1 cellular context compared by ENCODE assay signal in genomic region chr11:118435233-118435892, GRCh38.
A peak's percentile ranks its signal among the peaks of the same experiment; 100 is the strongest.
TF ChIP-seq lines count a peak whose summit lies in the region.

No MANE protein-coding gene starts in this region.

TF ChIP-seq in HEK293, 187 proteins besides CTCF, POLR2A, EP300 and RAD21 (continued from another document):
- TF ChIP-seq ZNF654 (tag by site-specific recombination; IDR thresholded peaks at IDR 0.05; ENCODE audit: low read depth) (no peak), WT1 (tag by site-specific recombination; IDR thresholded peaks at IDR 0.05) (no peak), ZBTB48 (tag by site-specific recombination; IDR thresholded peaks at IDR 0.05) (peak; percentile 69; the same call in 1 of the 2 replicates), SP3 (tag by site-specific recombination; IDR thresholded peaks at IDR 0.05) (peak; percentile 60), ZNF529 (tag by site-specific recombination; IDR thresholded peaks at IDR 0.05; ENCODE audit: insufficient replicate concordance) (no peak), ZNF514 (tag by site-specific recombination; IDR thresholded peaks at IDR 0.05) (no peak), SP2 (tag by site-specific recombination; IDR thresholded peaks at IDR 0.05) (peak; percentile 69), GLIS1 (tag by site-specific recombination; IDR thresholded peaks at IDR 0.05) (no peak), SCRT1 (tag by site-specific recombination; IDR thresholded peaks at IDR 0.05; ENCODE audit: borderline replicate concordance) (no peak), ZNF776 (tag by site-specific recombination; IDR thresholded peaks at IDR 0.05; ENCODE audit: borderline replicate concordance) (no peak), SP7 (tag by site-specific recombination; IDR thresholded peaks at IDR 0.05) (peak; percentile 30), ZNF174 (tag by site-specific recombination; IDR thresholded peaks at IDR 0.05) (no peak), ZFP3 (tag by site-specific recombination; IDR thresholded peaks at IDR 0.05; ENCODE audit: low read depth) (no peak), ZEB2 (tag by site-specific recombination; IDR thresholded peaks at IDR 0.05) (peak; percentile 51), ZNF37A (tag by site-specific recombination; IDR thresholded peaks at IDR 0.05) (no peak), HIC1 (tag by site-specific recombination; IDR thresholded peaks at IDR 0.05) (no peak), GLIS2 (tag by site-specific recombination; IDR thresholded peaks at IDR 0.05) (peak; percentile 14; the same call in 1 of the 2 replicates), ZNF366 (tag by site-specific recombination; conservative IDR thresholded peaks at IDR 0.05) (peak; percentile 77), ZNF19 (tag by site-specific recombination; IDR thresholded peaks at IDR 0.05; ENCODE audit: low read depth) (no peak), PATZ1 (tag by site-specific recombination; IDR thresholded peaks at IDR 0.05) (peak; percentile 87), ZNF621 (tag by site-specific recombination; IDR thresholded peaks at IDR 0.05) (no peak), ZNF677 (tag by site-specific recombination; IDR thresholded peaks at IDR 0.05) (no peak), REPIN1 (tag by site-specific recombination; IDR thresholded peaks at IDR 0.05; ENCODE audit: low read depth) (no peak), ZNF10 (tag by site-specific recombination; IDR thresholded peaks at IDR 0.05) (no peak), YY2 (tag by site-specific recombination; IDR thresholded peaks at IDR 0.05) (no peak), ZNF274 (IDR thresholded peaks at IDR 0.05; ENCODE audit: low read length) (no peak), ZNF274 (tag by site-specific recombination; IDR thresholded peaks at IDR 0.05; ENCODE audit: borderline replicate concordance) (no peak), ZNF114 (tag by site-specific recombination; IDR thresholded peaks at IDR 0.05) (no peak), RBAK (tag by site-specific recombination; IDR thresholded peaks at IDR 0.05) (no peak), MZF1 (tag by site-specific recombination; IDR thresholded peaks at IDR 0.05; ENCODE audit: borderline replicate concordance) (no peak), PRDM10 (tag by site-specific recombination; IDR thresholded peaks at IDR 0.05) (peak; percentile 38; the same call in 1 of the 2 replicates)
- TF ChIP-seq, protein P1, sequence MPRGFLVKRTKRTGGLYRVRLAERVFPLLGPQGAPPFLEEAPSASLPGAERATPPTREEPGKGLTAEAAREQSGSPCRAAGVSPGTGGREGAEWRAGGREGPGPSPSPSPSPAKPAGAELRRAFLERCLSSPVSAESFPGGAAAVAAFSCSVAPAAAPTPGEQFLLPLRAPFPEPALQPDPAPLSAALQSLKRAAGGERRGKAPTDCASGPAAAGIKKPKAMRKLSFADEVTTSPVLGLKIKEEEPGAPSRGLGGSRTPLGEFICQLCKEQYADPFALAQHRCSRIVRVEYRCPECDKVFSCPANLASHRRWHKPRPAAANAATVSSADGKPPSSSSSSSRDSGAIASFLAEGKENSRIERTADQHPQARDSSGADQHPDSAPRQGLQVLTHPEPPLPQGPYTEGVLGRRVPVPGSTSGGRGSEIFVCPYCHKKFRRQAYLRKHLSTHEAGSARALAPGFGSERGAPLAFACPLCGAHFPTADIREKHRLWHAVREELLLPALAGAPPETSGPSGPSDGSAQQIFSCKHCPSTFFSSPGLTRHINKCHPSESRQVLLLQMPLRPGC (tag by site-specific recombination; IDR thresholded peaks at IDR 0.05), result no peak
- TF ChIP-seq, protein P2, sequence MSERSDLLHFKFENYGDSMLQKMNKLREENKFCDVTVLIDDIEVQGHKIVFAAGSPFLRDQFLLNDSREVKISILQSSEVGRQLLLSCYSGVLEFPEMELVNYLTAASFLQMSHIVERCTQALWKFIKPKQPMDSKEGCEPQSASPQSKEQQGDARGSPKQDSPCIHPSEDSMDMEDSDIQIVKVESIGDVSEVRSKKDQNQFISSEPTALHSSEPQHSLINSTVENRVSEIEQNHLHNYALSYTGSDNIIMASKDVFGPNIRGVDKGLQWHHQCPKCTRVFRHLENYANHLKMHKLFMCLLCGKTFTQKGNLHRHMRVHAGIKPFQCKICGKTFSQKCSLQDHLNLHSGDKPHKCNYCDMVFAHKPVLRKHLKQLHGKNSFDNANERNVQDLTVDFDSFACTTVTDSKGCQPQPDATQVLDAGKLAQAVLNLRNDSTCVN (tag by site-specific recombination; optimal IDR thresholded peaks at IDR 0.05), result peak; percentile 62
- TF ChIP-seq, protein P3, sequence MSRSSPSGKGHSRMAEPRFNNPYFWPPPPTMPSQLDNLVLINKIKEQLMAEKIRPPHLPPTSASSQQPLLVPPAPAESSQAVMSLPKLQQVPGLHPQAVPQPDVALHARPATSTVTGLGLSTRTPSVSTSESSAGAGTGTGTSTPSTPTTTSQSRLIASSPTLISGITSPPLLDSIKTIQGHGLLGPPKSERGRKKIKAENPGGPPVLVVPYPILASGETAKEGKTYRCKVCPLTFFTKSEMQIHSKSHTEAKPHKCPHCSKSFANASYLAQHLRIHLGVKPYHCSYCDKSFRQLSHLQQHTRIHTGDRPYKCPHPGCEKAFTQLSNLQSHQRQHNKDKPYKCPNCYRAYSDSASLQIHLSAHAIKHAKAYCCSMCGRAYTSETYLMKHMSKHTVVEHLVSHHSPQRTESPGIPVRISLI (tag by site-specific recombination; IDR thresholded peaks at IDR 0.05), result no peak
- TF ChIP-seq, protein P4, sequence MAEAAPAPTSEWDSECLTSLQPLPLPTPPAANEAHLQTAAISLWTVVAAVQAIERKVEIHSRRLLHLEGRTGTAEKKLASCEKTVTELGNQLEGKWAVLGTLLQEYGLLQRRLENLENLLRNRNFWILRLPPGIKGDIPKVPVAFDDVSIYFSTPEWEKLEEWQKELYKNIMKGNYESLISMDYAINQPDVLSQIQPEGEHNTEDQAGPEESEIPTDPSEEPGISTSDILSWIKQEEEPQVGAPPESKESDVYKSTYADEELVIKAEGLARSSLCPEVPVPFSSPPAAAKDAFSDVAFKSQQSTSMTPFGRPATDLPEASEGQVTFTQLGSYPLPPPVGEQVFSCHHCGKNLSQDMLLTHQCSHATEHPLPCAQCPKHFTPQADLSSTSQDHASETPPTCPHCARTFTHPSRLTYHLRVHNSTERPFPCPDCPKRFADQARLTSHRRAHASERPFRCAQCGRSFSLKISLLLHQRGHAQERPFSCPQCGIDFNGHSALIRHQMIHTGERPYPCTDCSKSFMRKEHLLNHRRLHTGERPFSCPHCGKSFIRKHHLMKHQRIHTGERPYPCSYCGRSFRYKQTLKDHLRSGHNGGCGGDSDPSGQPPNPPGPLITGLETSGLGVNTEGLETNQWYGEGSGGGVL (tag by site-specific recombination; IDR thresholded peaks at IDR 0.05), result peak; percentile 97
